1 cellular context compared by ENCODE assay signal in the genomic region with DNA sequence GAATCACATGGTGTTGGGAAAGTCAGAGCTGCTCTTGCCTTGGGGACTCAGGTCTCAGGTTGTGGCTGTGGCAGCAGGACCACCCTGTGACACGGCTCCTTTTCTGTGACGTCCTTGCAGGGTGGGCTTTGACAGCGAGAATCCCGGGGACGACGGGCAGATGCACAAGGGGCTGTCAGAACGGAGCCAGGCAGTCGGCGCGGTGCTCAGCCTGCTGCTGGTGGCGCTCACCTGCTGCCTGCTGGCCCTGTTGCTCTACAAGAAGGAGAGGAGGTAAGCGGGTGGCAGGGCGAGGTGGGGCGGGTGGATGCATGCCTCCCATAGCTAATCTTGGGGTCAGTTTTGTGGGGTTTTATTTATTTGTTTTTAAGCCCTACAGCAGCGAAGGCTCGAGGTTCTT.
A peak's percentile ranks its signal among the peaks of the same experiment; 100 is the strongest.
TF ChIP-seq lines count a peak whose summit lies in the region.

No MANE protein-coding gene starts in this region.

TF ChIP-seq in HepG2, 621 proteins besides CTCF, POLR2A, EP300 and RAD21:
- TF ChIP-seq ZNF562 (CRISPR knock-in tag; IDR thresholded peaks at IDR 0.05; ENCODE audit: borderline replicate concordance) (no peak), ZNF207 (IDR thresholded peaks at IDR 0.05; ENCODE audit: borderline replicate concordance) (no peak), HNF4A (CRISPR knock-in tag; IDR thresholded peaks at IDR 0.05) (no peak), TBP (CRISPR knock-in tag; IDR thresholded peaks at IDR 0.05) (no peak), RBM22 (optimal IDR thresholded peaks at IDR 0.05; ENCODE audit: low read length) (peak; percentile 18)
- TF ChIP-seq, protein P1, sequence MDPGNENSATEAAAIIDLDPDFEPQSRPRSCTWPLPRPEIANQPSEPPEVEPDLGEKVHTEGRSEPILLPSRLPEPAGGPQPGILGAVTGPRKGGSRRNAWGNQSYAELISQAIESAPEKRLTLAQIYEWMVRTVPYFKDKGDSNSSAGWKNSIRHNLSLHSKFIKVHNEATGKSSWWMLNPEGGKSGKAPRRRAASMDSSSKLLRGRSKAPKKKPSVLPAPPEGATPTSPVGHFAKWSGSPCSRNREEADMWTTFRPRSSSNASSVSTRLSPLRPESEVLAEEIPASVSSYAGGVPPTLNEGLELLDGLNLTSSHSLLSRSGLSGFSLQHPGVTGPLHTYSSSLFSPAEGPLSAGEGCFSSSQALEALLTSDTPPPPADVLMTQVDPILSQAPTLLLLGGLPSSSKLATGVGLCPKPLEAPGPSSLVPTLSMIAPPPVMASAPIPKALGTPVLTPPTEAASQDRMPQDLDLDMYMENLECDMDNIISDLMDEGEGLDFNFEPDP (CRISPR knock-in tag; conservative IDR thresholded peaks at IDR 0.05) = 0 out of 2 replicates have a peak, but pooled peaks have one; percentile 38
- TF ChIP-seq, protein P2, sequence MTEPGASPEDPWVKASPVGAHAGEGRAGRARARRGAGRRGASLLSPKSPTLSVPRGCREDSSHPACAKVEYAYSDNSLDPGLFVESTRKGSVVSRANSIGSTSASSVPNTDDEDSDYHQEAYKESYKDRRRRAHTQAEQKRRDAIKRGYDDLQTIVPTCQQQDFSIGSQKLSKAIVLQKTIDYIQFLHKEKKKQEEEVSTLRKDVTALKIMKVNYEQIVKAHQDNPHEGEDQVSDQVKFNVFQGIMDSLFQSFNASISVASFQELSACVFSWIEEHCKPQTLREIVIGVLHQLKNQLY (CRISPR knock-in tag; IDR thresholded peaks at IDR 0.05) = no peak
